ENCODE assay signal across 35 cellular contexts in genomic region chr16:73523209-73523608, GRCh38.
"Had no signal": no experiment of that assay in that cellular context is flagged by ENCODE, and none has a peak within 500 bp of the region (broad histone marks: within the 10 kb centered on the region; RNA-seq: fewer than 3 reads in every experiment).

No MANE protein-coding gene starts in this region.

- H3K9ac ChIP-seq: KMS-11 had no signal

- H3K36me3 ChIP-seq: MG63 had no signal

- H3K4me2 ChIP-seq: KMS-11 had no signal

- H3K27me3 ChIP-seq: MG63 had no signal

- DNase-seq: Karpas-422, Kasumi-1, MG63, MM.1S, MV-4-11, NCI-H1048, NCI-H1092, NCI-H1092 treated with DMSO at 0.1 percent for 48 hours, NCI-H1105, NCI-H1105 treated with DMSO at 0.1 percent for 48 hours, NCI-H1417, NCI-H1417 treated with DMSO at 0.1 percent for 48 hours, NCI-H1436, NCI-H146, NCI-H1694, NCI-H1694 treated with DMSO at 0.1 percent for 48 hours, NCI-H187, NCI-H187 treated with DMSO at 0.1 percent for 48 hours, NCI-H1930, NCI-H2029, NCI-H2029 treated with DMSO at 0.1 percent for 48 hours, NCI-H2081, NCI-H2081 treated with DMSO at 0.1 percent for 48 hours, NCI-H2107, NCI-H2171, NCI-H2171 treated with DMSO at 0.1 percent for 48 hours, NCI-H2227 treated with DMSO at 0.1 percent for 48 hours, NCI-H226, NCI-H345, NCI-H446, NCI-H446 treated with DMSO at 0.1 percent for 48 hours, NCI-H510A, NCI-H510A treated with DMSO at 0.1 percent for 48 hours, NCI-H524 had no signal

- H3K9me3 ChIP-seq: MG63 had no signal

- H3K27ac ChIP-seq: KMS-11 had no signal

- H3K4me3 ChIP-seq: MG63 had no signal
